ENCODE assay signal across 21 cellular contexts in the genomic region with DNA sequence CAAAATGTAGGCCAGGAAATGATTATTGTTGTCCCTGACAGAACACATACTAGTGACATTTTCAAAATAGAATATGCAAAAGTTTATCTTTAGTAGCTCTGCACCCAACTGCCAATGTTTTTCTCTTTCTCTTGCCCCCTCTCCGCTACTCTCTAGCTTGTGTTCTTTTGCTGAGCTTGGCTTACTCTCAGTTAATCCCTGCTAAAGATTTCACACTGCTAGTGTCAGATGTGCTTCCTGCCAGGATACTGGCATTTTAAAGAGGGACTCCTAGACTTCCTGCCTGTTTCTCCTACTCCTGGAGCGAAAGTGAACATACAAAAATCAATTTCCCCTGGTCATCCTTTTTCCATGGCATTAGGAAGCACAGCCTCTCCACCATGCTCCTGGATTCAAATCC.
DNase-seq lines count a peak whose midpoint lies in the region; ATAC-seq, FAIRE-seq and TF ChIP-seq lines count a peak whose summit lies in the region.
"Had no signal": no experiment of that assay in that cellular context is flagged by ENCODE, and none has a peak within 500 bp of the region (broad histone marks: within the 10 kb centered on the region; RNA-seq: fewer than 3 reads in every experiment).

No MANE protein-coding gene starts in this region.

- H3K4me3 Mint-ChIP-seq in WTC11 = no peak overlapping the region

- no TSS peak for BruUV-seq in endothelial cell of umbilical vein (replicated peaks; lab: Mats Ljungman, UMichigan)

- intact Hi-C loops in endothelial cell of umbilical vein (cut with micrococcal nuclease) = no loop called here
- intact Hi-C loops in prostate gland (cut with DNase I) = loop anchor here (5.0 to 10.0 kb wide), 2 partner anchors 162 to 260 kb away; a partner anchor contains a TSS
- intact Hi-C loops in lower leg skin (cut with DNase I; ENCODE audit: low total_unique reads) = no loop called here

- CTCF ChIA-PET in WTC11 (lab: Charles Lee) = interaction anchor here (1.0 kb wide), 1 partner anchor 262 kb away, joined by 4 read pairs; no protein-coding TSS in a partner anchor
- CTCF ChIA-PET in endothelial cell of umbilical vein (lab: Charles Lee) = interaction anchor here (1.2 kb wide), 1 partner anchor 12 kb away, joined by 3 read pairs; no protein-coding TSS in a partner anchor

- H2AFZ ChIP-seq in endothelial cell of umbilical vein (ENCODE audit: low read depth, low read length) = peak overlapping the region; percentile 39
- H2AFZ ChIP-seq: GM23248 had no signal

- no peaks in the 10 kb centered on the region for H3K9me3 Mint-ChIP-seq in WTC11

- no peak overlapping the region for H3K4me3 ChIP-seq in endothelial cell of umbilical vein (replicated peaks in 1 of 3; ENCODE audit: insufficient read depth in 1 of 3, low read depth in 1 of 3, low read length in 3 of 3)
- no peak overlapping the region for H3K4me3 ChIP-seq in prostate gland
- no peak overlapping the region for H3K4me3 ChIP-seq in tibial nerve
- no peak overlapping the region for H3K4me3 ChIP-seq in lower leg skin (ENCODE audit: low read depth, poor library complexity, severe bottlenecking)
- H3K4me3 ChIP-seq: GM23248, pancreas had no signal

- H3K4me1 ChIP-seq in endothelial cell of umbilical vein (ENCODE audit: control insufficient read depth, extremely low read depth, insufficient read depth, low read length) = peaks cover 3% of the 10 kb centered on the region
- peaks cover 14% of the 10 kb centered on the region for H3K4me1 ChIP-seq in prostate gland (replicated peaks)
- peaks cover 0 to 89% (median 26%) of the 10 kb centered on the region in 4 donors for H3K4me1 ChIP-seq in tibial nerve

- H3K9ac ChIP-seq in endothelial cell of umbilical vein (replicated peaks; ENCODE audit: extremely low read depth, insufficient read depth, low read length) = no peak overlapping the region
- H3K9ac ChIP-seq: GM23248 had no signal

- no peaks in the 10 kb centered on the region for H3K9me1 ChIP-seq in endothelial cell of umbilical vein (replicated peaks; ENCODE audit: control insufficient read depth, extremely low read depth, insufficient read depth, low read length)

- DNase-seq in WTC11 (ENCODE audit: low spot score) = no peak
- peak; percentile 25 for DNase-seq in endothelial cell of umbilical vein (ENCODE audit: low read depth, low spot score)
- no peak for DNase-seq in prostate gland (ENCODE audit: low spot score)
- no peak for DNase-seq in tibial nerve (ENCODE audit: low spot score in 2 of 2)
- DNase-seq in A172 (ENCODE audit: low spot score) = no peak
- DNase-seq in lower leg skin (ENCODE audit: low spot score in 2 of 2) = no peak
- DNase-seq: activated CD8-positive, alpha-beta memory T cell treated with anti-CD3 and anti-CD28 coated beads, Interleukin-2, amount 50 U/mL, for 48 hours; activated effector memory CD4-positive, alpha-beta T cell treated with anti-CD3 and anti-CD28 coated beads, Interleukin-2, amount 50 U/mL, for 16 hours; BE2C; Calu3; central memory CD4-positive, alpha-beta T cell; GM23248; head of caudate nucleus; Karpas-422; NCI-H1092; NCI-H2029 treated with DMSO at 0.1 percent for 48 hours; NCI-H446; pancreas; small intestine; stimulated activated CD4-positive, alpha-beta T cell treated with anti-CD3 and anti-CD28 coated beads, Interleukin-4, amount 100 ng/mL, for 1 hour had no signal

- H3K4me2 ChIP-seq in endothelial cell of umbilical vein (ENCODE audit: insufficient read depth, low read length) = no peak overlapping the region

- no peaks in the 10 kb centered on the region for H3K36me3 ChIP-seq in endothelial cell of umbilical vein (ENCODE audit: control insufficient read depth in 2 of 2, extremely low read depth in 1 of 2, insufficient read depth in 2 of 2, low read length in 2 of 2)
- no peaks in the 10 kb centered on the region for H3K36me3 ChIP-seq in prostate gland
- no peaks in the 10 kb centered on the region for H3K36me3 ChIP-seq in tibial nerve
- H3K36me3 ChIP-seq: BE2C, pancreas had no signal

- 0 out of 2 replicates have a peak, but pooled peaks cover 4% of the 10 kb centered on the region for H3K4me1 Mint-ChIP-seq in WTC11

- POLR2A ChIA-PET in WTC11 (lab: Charles Lee) = no interaction called here
- POLR2A ChIA-PET in endothelial cell of umbilical vein (lab: Charles Lee) = no interaction called here

- H3K27ac Mint-ChIP-seq in WTC11 = peak overlapping the region; percentile 58; the same call in 1 of the 2 replicates

- H3K27me3 Mint-ChIP-seq in WTC11 (ENCODE audit: low read depth) = no peaks in the 10 kb centered on the region

- no peak overlapping the region for H3K27ac ChIP-seq in endothelial cell of umbilical vein (ENCODE audit: insufficient read depth, low read depth, low read length)
- peak overlapping the region; percentile 10 to 15 for H3K27ac ChIP-seq in prostate gland
- peak overlapping the region in 3 of 4 donors; percentile 1 to 84 (median 80) for H3K27ac ChIP-seq in tibial nerve
- H3K27ac ChIP-seq: GM23248 had no signal

- H3K36me3 Mint-ChIP-seq in WTC11 = no peaks in the 10 kb centered on the region

- dilution Hi-C loops in endothelial cell of umbilical vein (cut with MboI; ENCODE audit: extremely low pct_ligation_motif_present, low sequenced_read_pairs) = no loop called here

- no peak for FAIRE-seq in endothelial cell of umbilical vein (lab: Jason Lieb, UNC)
- FAIRE-seq: pancreas, small intestine had no signal

- no peaks in the 10 kb centered on the region for H4K20me1 ChIP-seq in endothelial cell of umbilical vein (replicated peaks; ENCODE audit: control insufficient read depth, extremely low read depth, insufficient read depth, low read length)

- TF ChIP-seq CTCF in WTC11 (IDR thresholded peaks at IDR 0.05) = no peak
- TF ChIP-seq CTCF in endothelial cell of umbilical vein (IDR thresholded peaks at IDR 0.05; ENCODE audit: extremely low read depth in 1 of 2, insufficient read depth in 1 of 2, low read depth in 1 of 2, low read length in 2 of 2) = no peak
- no peak for TF ChIP-seq CTCF in prostate gland (IDR thresholded peaks at IDR 0.05)
- TF ChIP-seq CTCF in tibial nerve (IDR thresholded peaks at IDR 0.05) = no peak
- TF ChIP-seq CTCF in lower leg skin (IDR thresholded peaks at IDR 0.05) = no peak

- ATAC-seq in WTC11 (no peak), GM18858 (IDR thresholded peaks at IDR 0.05; ENCODE audit: unreplicated experiment) (no peak)
- ATAC-seq: pancreas had no signal

- no peaks in the 10 kb centered on the region for H3K79me2 ChIP-seq in endothelial cell of umbilical vein (ENCODE audit: control insufficient read depth, insufficient read depth, low read length)

- TF ChIP-seq EP300 in tibial nerve (IDR thresholded peaks at IDR 0.05) = no peak

- WGBS in prostate gland = 85% methylated on average over 2 of the region's 2 CpGs
- 66 to 88% methylated on average over 2 of the region's 2 CpGs for WGBS in tibial nerve, 2 donors
- WGBS in lower leg skin, 2 donors = 74 to 78% methylated on average over 2 of the region's 2 CpGs

- TF ChIP-seq POLR2A in endothelial cell of umbilical vein (IDR thresholded peaks at IDR 0.05; ENCODE audit: low read depth, low read length) = no peak
- TF ChIP-seq POLR2A in prostate gland (IDR thresholded peaks at IDR 0.05) = no peak
- TF ChIP-seq POLR2A in tibial nerve (IDR thresholded peaks at IDR 0.05) = no peak
- no peak for TF ChIP-seq POLR2A in lower leg skin (IDR thresholded peaks at IDR 0.05)

- no peaks in the 10 kb centered on the region for H3K27me3 ChIP-seq in endothelial cell of umbilical vein (ENCODE audit: control insufficient read depth in 2 of 2, insufficient read depth in 2 of 2, low read length in 2 of 2)
- no peaks in the 10 kb centered on the region for H3K27me3 ChIP-seq in prostate gland (replicated peaks; ENCODE audit: insufficient read depth)
- no peaks in the 10 kb centered on the region for H3K27me3 ChIP-seq in tibial nerve
- H3K27me3 ChIP-seq: BE2C, pancreas had no signal

- no peaks in the 10 kb centered on the region for H3K9me3 ChIP-seq in endothelial cell of umbilical vein (replicated peaks; ENCODE audit: control insufficient read depth, insufficient read depth, low read length)
- H3K9me3 ChIP-seq in prostate gland = no peaks in the 10 kb centered on the region
- no peaks in the 10 kb centered on the region for H3K9me3 ChIP-seq in tibial nerve
- H3K9me3 ChIP-seq: BE2C, pancreas had no signal

TF ChIP-seq in WTC11, 78 proteins besides CTCF, POLR2A, EP300 and RAD21 (continues in another document):
- TF ChIP-seq ZNF423 (CRISPR knock-in tag; IDR thresholded peaks at IDR 0.05) = no peak
- no peak for TF ChIP-seq CBFB (CRISPR knock-in tag; IDR thresholded peaks at IDR 0.05; ENCODE audit: low read depth)
- no peak for TF ChIP-seq SMAD3 (CRISPR knock-in tag; IDR thresholded peaks at IDR 0.05; ENCODE audit: borderline replicate concordance)
- TF ChIP-seq ZNF317 (CRISPR knock-in tag; IDR thresholded peaks at IDR 0.05; ENCODE audit: borderline replicate concordance, low read depth) = no peak
- TF ChIP-seq ZNF138 (CRISPR knock-in tag; conservative IDR thresholded peaks at IDR 0.05) = no peak
- TF ChIP-seq, protein P1, sequence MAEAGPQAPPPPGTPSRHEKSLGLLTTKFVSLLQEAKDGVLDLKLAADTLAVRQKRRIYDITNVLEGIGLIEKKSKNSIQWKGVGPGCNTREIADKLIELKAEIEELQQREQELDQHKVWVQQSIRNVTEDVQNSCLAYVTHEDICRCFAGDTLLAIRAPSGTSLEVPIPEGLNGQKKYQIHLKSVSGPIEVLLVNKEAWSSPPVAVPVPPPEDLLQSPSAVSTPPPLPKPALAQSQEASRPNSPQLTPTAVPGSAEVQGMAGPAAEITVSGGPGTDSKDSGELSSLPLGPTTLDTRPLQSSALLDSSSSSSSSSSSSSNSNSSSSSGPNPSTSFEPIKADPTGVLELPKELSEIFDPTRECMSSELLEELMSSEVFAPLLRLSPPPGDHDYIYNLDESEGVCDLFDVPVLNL (CRISPR knock-in tag; IDR thresholded peaks at IDR 0.05; ENCODE audit: borderline replicate concordance, low read depth) = no peak

TF ChIP-seq in endothelial cell of umbilical vein, 7 proteins besides CTCF, POLR2A, EP300 and RAD21:
- TF ChIP-seq EZH2 (IDR thresholded peaks at IDR 0.05; ENCODE audit: borderline replicate concordance, low read depth, low read length, severe bottlenecking) (no peak), JUN (IDR thresholded peaks at IDR 0.05; ENCODE audit: borderline replicate concordance, insufficient read depth, insufficient read length, low read depth) (no peak), GATA2 (IDR thresholded peaks at IDR 0.05; ENCODE audit: insufficient read depth, insufficient read length, low read depth, low read length) (no peak), MYC (IDR thresholded peaks at IDR 0.05; ENCODE audit: low read depth, low read length) (no peak), POLR2AphosphoS5 (IDR thresholded peaks at IDR 0.05; ENCODE audit: insufficient read depth, low read depth, low read length) (no peak), FOS (IDR thresholded peaks at IDR 0.05; ENCODE audit: borderline replicate concordance, insufficient read depth, low read length) (no peak)
- TF ChIP-seq, protein P2, sequence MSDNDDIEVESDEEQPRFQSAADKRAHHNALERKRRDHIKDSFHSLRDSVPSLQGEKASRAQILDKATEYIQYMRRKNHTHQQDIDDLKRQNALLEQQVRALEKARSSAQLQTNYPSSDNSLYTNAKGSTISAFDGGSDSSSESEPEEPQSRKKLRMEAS (IDR thresholded peaks at IDR 0.05; ENCODE audit: insufficient read depth, insufficient read length) = no peak
